In genomic region chr2:237596856-237597679, GRCh38 we compare ENCODE assay signal across 1 cellular context.
A peak's percentile ranks its signal among the peaks of the same experiment; 100 is the strongest.
TF ChIP-seq lines count a peak whose summit lies in the region.

No MANE protein-coding gene starts in this region.

TF ChIP-seq in HepG2, 621 proteins besides CTCF, POLR2A, EP300 and RAD21:
- no peak for TF ChIP-seq ARHGAP35 (CRISPR knock-in tag; IDR thresholded peaks at IDR 0.05; ENCODE audit: borderline replicate concordance)
- no peak for TF ChIP-seq ZNF18 (CRISPR knock-in tag; IDR thresholded peaks at IDR 0.05; ENCODE audit: insufficient replicate concordance)
- TF ChIP-seq FOXA3 (CRISPR knock-in tag; IDR thresholded peaks at IDR 0.05): no peak
- TF ChIP-seq CERS6 (CRISPR knock-in tag; IDR thresholded peaks at IDR 0.05): no peak
- TF ChIP-seq ARID4A (CRISPR knock-in tag; IDR thresholded peaks at IDR 0.05; ENCODE audit: borderline replicate concordance): 0 out of 2 replicates have a peak, but pooled peaks have one; percentile 30
- TF ChIP-seq, protein P1, sequence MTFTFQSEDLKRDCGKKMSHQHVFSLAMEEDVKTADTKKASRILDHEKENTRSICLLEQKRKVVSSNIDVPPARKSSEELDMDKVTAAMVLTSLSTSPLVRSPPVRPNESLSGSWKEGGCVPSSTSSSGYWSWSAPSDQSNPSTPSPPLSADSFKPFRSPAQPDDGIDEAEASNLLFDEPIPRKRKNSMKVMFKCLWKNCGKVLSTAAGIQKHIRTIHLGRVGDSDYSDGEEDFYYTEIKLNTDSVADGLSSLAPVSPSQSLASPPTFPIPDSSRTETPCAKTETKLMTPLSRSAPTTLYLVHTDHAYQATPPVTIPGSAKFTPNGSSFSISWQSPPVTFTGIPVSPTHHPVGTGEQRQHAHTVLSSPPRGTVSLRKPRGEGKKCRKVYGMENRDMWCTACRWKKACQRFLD (CRISPR knock-in tag; IDR thresholded peaks at IDR 0.05; ENCODE audit: borderline replicate concordance): no peak
- TF ChIP-seq REXO4 (CRISPR knock-in tag; IDR thresholded peaks at IDR 0.05; ENCODE audit: borderline replicate concordance): no peak
- peak; percentile 40; the same call in 1 of the 2 replicates for TF ChIP-seq ZNF768 (CRISPR knock-in tag; IDR thresholded peaks at IDR 0.05)
- TF ChIP-seq MEIS2 (CRISPR knock-in tag; IDR thresholded peaks at IDR 0.05): no peak
- TF ChIP-seq, protein P2, sequence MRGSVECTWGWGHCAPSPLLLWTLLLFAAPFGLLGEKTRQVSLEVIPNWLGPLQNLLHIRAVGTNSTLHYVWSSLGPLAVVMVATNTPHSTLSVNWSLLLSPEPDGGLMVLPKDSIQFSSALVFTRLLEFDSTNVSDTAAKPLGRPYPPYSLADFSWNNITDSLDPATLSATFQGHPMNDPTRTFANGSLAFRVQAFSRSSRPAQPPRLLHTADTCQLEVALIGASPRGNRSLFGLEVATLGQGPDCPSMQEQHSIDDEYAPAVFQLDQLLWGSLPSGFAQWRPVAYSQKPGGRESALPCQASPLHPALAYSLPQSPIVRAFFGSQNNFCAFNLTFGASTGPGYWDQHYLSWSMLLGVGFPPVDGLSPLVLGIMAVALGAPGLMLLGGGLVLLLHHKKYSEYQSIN (CRISPR knock-in tag; IDR thresholded peaks at IDR 0.05; ENCODE audit: borderline replicate concordance): no peak
- TF ChIP-seq CBX5 (CRISPR knock-in tag; IDR thresholded peaks at IDR 0.05; ENCODE audit: borderline replicate concordance): no peak
- TF ChIP-seq POLR2AphosphoS5 (IDR thresholded peaks at IDR 0.05; ENCODE audit: low read depth, low read length): no peak
- TF ChIP-seq MED8 (CRISPR knock-in tag; IDR thresholded peaks at IDR 0.05; ENCODE audit: insufficient replicate concordance): no peak
- 0 out of 2 replicates have a peak, but pooled peaks have one; percentile 50 for TF ChIP-seq ZNF761 (CRISPR knock-in tag; conservative IDR thresholded peaks at IDR 0.05)
- TF ChIP-seq ZNF230 (CRISPR knock-in tag; IDR thresholded peaks at IDR 0.05): 0 out of 2 replicates have a peak, but pooled peaks have one; percentile 33
- TF ChIP-seq ZSCAN21 (CRISPR knock-in tag; IDR thresholded peaks at IDR 0.05; ENCODE audit: borderline replicate concordance): 0 out of 2 replicates have a peak, but pooled peaks have one; percentile 27
